ENCODE assay signal across 1 cellular context in the genomic region with DNA sequence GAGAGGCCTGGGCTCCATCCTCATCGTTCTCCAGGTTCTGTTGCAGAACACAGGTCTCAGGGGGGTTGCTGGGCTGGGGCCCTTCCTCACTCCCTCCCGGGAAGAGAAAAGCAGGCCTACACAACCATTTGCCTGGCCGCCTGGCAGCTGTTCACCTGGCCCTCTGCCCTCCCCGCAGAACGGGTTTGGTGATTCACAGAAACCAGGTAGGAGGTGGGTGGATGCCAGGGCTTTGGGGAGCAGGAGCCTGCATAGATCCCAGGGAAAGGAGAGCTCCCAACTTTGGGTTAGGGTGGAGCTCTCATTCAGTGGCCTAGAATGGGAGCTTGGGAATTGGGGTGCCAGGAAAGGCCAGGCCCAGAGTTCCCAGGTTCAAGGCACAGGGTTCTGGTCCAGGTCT.
TF ChIP-seq lines count a peak whose summit lies in the region.

No MANE protein-coding gene starts in this region.

TF ChIP-seq in IMR-90, 13 proteins besides CTCF, POLR2A, EP300 and RAD21:
- no peak for TF ChIP-seq MAFK (IDR thresholded peaks at IDR 0.05; ENCODE audit: low read depth, low read length)
- no peak for TF ChIP-seq CHD1 (IDR thresholded peaks at IDR 0.05; ENCODE audit: low read depth, low read length)
- no peak for TF ChIP-seq RFX5 (IDR thresholded peaks at IDR 0.05; ENCODE audit: low read depth, low read length)
- no peak for TF ChIP-seq CEBPB (IDR thresholded peaks at IDR 0.05; ENCODE audit: low read depth, low read length)
- TF ChIP-seq RCOR1 (IDR thresholded peaks at IDR 0.05; ENCODE audit: insufficient replicate concordance, low read length) = no peak
- TF ChIP-seq, protein P1, sequence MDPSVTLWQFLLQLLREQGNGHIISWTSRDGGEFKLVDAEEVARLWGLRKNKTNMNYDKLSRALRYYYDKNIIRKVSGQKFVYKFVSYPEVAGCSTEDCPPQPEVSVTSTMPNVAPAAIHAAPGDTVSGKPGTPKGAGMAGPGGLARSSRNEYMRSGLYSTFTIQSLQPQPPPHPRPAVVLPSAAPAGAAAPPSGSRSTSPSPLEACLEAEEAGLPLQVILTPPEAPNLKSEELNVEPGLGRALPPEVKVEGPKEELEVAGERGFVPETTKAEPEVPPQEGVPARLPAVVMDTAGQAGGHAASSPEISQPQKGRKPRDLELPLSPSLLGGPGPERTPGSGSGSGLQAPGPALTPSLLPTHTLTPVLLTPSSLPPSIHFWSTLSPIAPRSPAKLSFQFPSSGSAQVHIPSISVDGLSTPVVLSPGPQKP (IDR thresholded peaks at IDR 0.05; ENCODE audit: borderline replicate concordance, low read depth, low read length) = no peak
- no peak for TF ChIP-seq MAZ (IDR thresholded peaks at IDR 0.05; ENCODE audit: borderline replicate concordance, low read depth, low read length)
